12 cellular contexts compared by ENCODE assay signal in the genomic region with DNA sequence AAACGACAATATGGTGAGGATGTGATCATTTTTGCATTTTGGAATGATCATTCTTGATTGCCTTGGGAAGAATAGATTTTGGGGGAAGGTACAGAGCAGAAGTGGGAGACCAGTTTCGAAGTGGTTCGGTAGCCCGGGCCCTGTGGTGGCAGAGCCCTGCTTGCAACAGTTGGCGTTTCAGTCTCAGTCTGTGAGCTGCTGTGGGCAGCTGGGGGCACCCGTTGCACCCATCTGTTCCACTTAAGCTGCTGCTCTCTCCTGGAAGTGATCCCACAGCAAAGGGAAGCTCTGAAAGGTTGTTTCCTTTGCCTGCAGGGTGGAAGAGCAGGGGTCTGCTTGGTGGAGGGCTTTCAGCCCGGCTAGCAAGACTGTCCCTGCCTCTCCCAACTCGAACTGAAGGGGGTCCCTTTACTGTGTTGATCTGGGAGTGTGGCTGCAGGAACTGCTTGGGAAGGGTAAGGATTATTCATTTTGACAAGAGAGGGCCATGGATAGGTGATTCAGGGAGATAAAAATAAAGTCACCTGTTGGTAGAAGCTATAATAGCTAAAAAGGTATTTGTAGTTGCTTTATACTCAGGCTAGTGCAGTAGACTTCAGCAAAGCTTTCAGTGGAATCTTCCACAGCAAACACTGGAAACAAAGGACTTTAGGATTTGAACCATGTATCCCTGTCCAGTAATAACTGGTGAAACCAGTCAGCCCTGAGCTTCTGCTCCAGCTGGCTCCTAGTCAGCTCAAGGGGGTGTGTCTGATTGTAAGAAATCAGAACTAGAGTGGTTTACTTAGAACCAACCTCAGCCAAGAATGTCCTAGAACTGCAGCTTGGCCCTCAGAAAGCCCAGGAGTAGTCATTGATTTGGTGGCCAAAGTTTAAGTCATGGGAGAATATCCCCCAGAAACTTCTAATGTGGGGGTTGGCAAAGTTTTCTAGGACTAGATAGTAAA. TPM values are rescaled to one million over a fixed set of nuclear protein-coding genes. Genes with fewer than 3 reads are reported as not detected.
DNase-seq lines count a peak whose midpoint lies in the region; ATAC-seq, FAIRE-seq and TF ChIP-seq lines count a peak whose summit lies in the region.
"Had no signal": no experiment of that assay in that cellular context is flagged by ENCODE, and none has a peak within 500 bp of the region (broad histone marks: within the 10 kb centered on the region; RNA-seq: fewer than 3 reads in every experiment).

No MANE protein-coding gene starts in this region.

- WGBS in small intestine, 3 donors = 74 to 78% (median 77%) methylated on average over 8 of the region's 8 CpGs

- H3K27me3 ChIP-seq in left lung = no peaks in the 10 kb centered on the region
- H3K27me3 ChIP-seq in small intestine (ENCODE audit: control insufficient read depth in 2 of 2, insufficient read depth in 2 of 2, low read length in 2 of 2) = no peaks in the 10 kb centered on the region
- no peaks in the 10 kb centered on the region for H3K27me3 ChIP-seq in HAP-1 (ENCODE audit: low read depth)

- H3K4me1 ChIP-seq in left lung (peaks cover 0 to 29% of the 10 kb centered on the region in 2 donors), small intestine (ENCODE audit: control insufficient read depth in 2 of 2, insufficient read depth in 1 of 2, low read depth in 1 of 2, low read length in 1 of 2) (peaks cover 5 to 6% of the 10 kb centered on the region in 2 donors), HAP-1 (no peaks in the 10 kb centered on the region)

- no peak overlapping the region for H3K27ac ChIP-seq in left lung
- peak overlapping the region; percentile 6 to 21 for H3K27ac ChIP-seq in small intestine (ENCODE audit: low read depth in 1 of 2, low read length in 1 of 2)

- in situ Hi-C loops in HAP-1 (cut with MboI; ENCODE audit: low sequenced_read_pairs) = no loop called here

- intact Hi-C loops in left lung (cut with DNase I) = no loop called here

- POLR2A ChIA-PET in T-cell (lab: Charles Lee) = interaction anchor here (0.5 to 0.9 kb wide), 4 partner anchors 54 to 71 kb away, joined by 3 to 4 read pairs (median 4); no protein-coding TSS in a partner anchor

- H3K36me3 Mint-ChIP-seq in T-cell = no peaks in the 10 kb centered on the region
- H3K36me3 Mint-ChIP-seq: activated naive CD4-positive, alpha-beta T cell treated with anti-CD3 and anti-CD28 coated beads, Interleukin-2, amount 50 U/mL, for 24 hours had no signal

- H3K4me1 Mint-ChIP-seq in T-cell = peaks cover 36 to 47% (median 37%) of the 10 kb centered on the region in 3 donors

- no peaks in the 10 kb centered on the region for H3K36me3 ChIP-seq in left lung
- no peaks in the 10 kb centered on the region for H3K36me3 ChIP-seq in small intestine (ENCODE audit: control insufficient read depth in 2 of 2, insufficient read depth in 2 of 2, low read length in 2 of 2)
- no peaks in the 10 kb centered on the region for H3K36me3 ChIP-seq in HAP-1 (replicated peaks)

- no peaks in the 10 kb centered on the region for H3K27me3 Mint-ChIP-seq in T-cell
- H3K27me3 Mint-ChIP-seq: activated naive CD4-positive, alpha-beta T cell treated with anti-CD3 and anti-CD28 coated beads, Interleukin-2, amount 50 U/mL, for 24 hours had no signal

- H3K4me3 ChIP-seq in left lung (no peak overlapping the region), small intestine (ENCODE audit: low read depth in 1 of 2, low read length in 2 of 2) (no peak overlapping the region), HAP-1 (no peak overlapping the region)

- no peak for TF ChIP-seq CTCF in left lung (IDR thresholded peaks at IDR 0.05)

- peak overlapping the region; percentile 27 to 29 for H3K27ac Mint-ChIP-seq in T-cell
- H3K27ac Mint-ChIP-seq: activated naive CD4-positive, alpha-beta T cell treated with anti-CD3 and anti-CD28 coated beads, Interleukin-2, amount 50 U/mL, for 24 hours had no signal

- H3K9me3 ChIP-seq in left lung = no peaks in the 10 kb centered on the region
- H3K9me3 ChIP-seq in small intestine (ENCODE audit: control insufficient read depth, low read depth) = no peaks in the 10 kb centered on the region
- H3K9me3 ChIP-seq in HAP-1 = no peaks in the 10 kb centered on the region

- FAIRE-seq in small intestine (lab: Jason Lieb, UNC) = no peak
- FAIRE-seq: GM12892 had no signal

- CTCF ChIA-PET in T-cell (lab: Charles Lee) = interaction anchor here in 1 of 2 donors (1.0 kb wide), 1 partner anchor 16 kb away, joined by 3 read pairs; no protein-coding TSS in a partner anchor

- H3K4me3 Mint-ChIP-seq in T-cell = no peak overlapping the region
- H3K4me3 Mint-ChIP-seq: activated naive CD4-positive, alpha-beta T cell treated with anti-CD3 and anti-CD28 coated beads, Interleukin-2, amount 50 U/mL, for 24 hours had no signal

- DNase-seq in HPDE6-E6E7 (ENCODE audit: extremely low spot score) = peak; percentile 31
- DNase-seq in T-cell = no peak
- no peak for DNase-seq in left lung
- DNase-seq in small intestine = peak; percentile 80
- DNase-seq in NCI-H2107 treated with DMSO at 0.1 percent for 48 hours (lab: John Stamatoyannopoulos, UW; ENCODE audit: unreplicated experiment) = no peak
- DNase-seq in HAP-1 (ENCODE audit: low spot score in 2 of 2) = no peak
- DNase-seq: activated CD4-positive, alpha-beta T cell treated with anti-CD3 and anti-CD28 coated beads for 1 hour; NCI-H187 had no signal

- ATAC-seq in T-cell (replicated peaks in 1 of 4) (no peak), left lung (peak; percentile 76), GM21825 (IDR thresholded peaks at IDR 0.05; ENCODE audit: unreplicated experiment) (no peak), GM21786 (IDR thresholded peaks at IDR 0.05; ENCODE audit: unreplicated experiment) (no peak)

- no peaks in the 10 kb centered on the region for H3K9me3 Mint-ChIP-seq in T-cell
- H3K9me3 Mint-ChIP-seq: activated naive CD4-positive, alpha-beta T cell treated with anti-CD3 and anti-CD28 coated beads, Interleukin-2, amount 50 U/mL, for 24 hours had no signal

RNA-seq across cellular contexts. Expression of a gene that starts 53.1 kb away (rescaled TPM):
- total RNA-seq in T-cell = 100 to 1,000 TPM; 239 to 335 (median 309) TPM
- 10 to 100 TPM; 45.7 to 47.5 TPM for total RNA-seq in left lung
- 100 to 1,000 TPM; 111 to 309 (median 124) TPM for polyA plus RNA-seq in small intestine

Comparison
In these comparisons a context has a peak if more than half of its experiments do, and no peak if none do; other contexts are left out.
1. DNase-seq: peak in HPDE6-E6E7 (single experiment) and small intestine (single experiment); none in T-cell (0 of 34), left lung (0 of 2), NCI-H2107 treated with DMSO at 0.1 percent for 48 hours (single experiment) and HAP-1 (0 of 2).
2. H3K27ac ChIP-seq: peak in small intestine (2 of 2); none in left lung (0 of 2).
3. RNA of a gene that starts 53.1 kb away (total RNA-seq): 239 to 335 TPM in T-cell; 45.7 to 47.5 TPM in left lung; every median in the first group is over 4 times any median in the second.